Comparison of ENCODE assay signal across 1 cellular context in genomic region chr7:39313958-39314357, GRCh38.
TF ChIP-seq lines count a peak whose summit lies in the region.

No MANE protein-coding gene starts in this region.

TF ChIP-seq in H1, 55 proteins besides CTCF, POLR2A, EP300 and RAD21 (continued from another document):
- TF ChIP-seq ATF2 (IDR thresholded peaks at IDR 0.05; ENCODE audit: low read length) (no peak), CREB1 (IDR thresholded peaks at IDR 0.05) (no peak), MAFK (IDR thresholded peaks at IDR 0.05; ENCODE audit: low read depth, low read length) (no peak), CEBPB (IDR thresholded peaks at IDR 0.05; ENCODE audit: low read depth, low read length) (no peak), RXRA (IDR thresholded peaks at IDR 0.05; ENCODE audit: insufficient read depth, low read depth, low read length) (no peak), GABPA (IDR thresholded peaks at IDR 0.05; ENCODE audit: borderline replicate concordance, insufficient read depth, low read length) (no peak), PHF8 (conservative IDR thresholded peaks at IDR 0.05; ENCODE audit: low read depth, low read length) (no peak)
